In genomic region chr14:24307156-24307574, GRCh38 we compare ENCODE assay signal across 18 cellular contexts. TPM values are rescaled to one million over a fixed set of nuclear protein-coding genes. Genes with fewer than 3 reads are reported as not detected.
DNase-seq lines count a peak whose midpoint lies in the region; ATAC-seq, FAIRE-seq and TF ChIP-seq lines count a peak whose summit lies in the region.
"Had no signal": no experiment of that assay in that cellular context is flagged by ENCODE, and none has a peak within 500 bp of the region (broad histone marks: within the 10 kb centered on the region; RNA-seq: fewer than 3 reads in every experiment).

No MANE protein-coding gene starts in this region.

- no peak for FAIRE-seq in GM12878 (lab: Jason Lieb, UNC)

- H3K4me3 Mint-ChIP-seq in T-helper 2 cell treated with Interferon-gamma antibody and Interleukin-4, amounts not matched to agents 5 μg/mL and 100 μg/mL, for 36 hours: no peak overlapping the region
- no peak overlapping the region for H3K4me3 Mint-ChIP-seq in osteocyte (ENCODE audit: unreplicated experiment)
- H3K4me3 Mint-ChIP-seq: activated naive CD4-positive, alpha-beta T cell treated with anti-CD3 and anti-CD28 coated beads, Interleukin-2, amount 50 U/mL, for 24 hours; HFFc6 had no signal

- H3K27me3 ChIP-seq in GM12878 (replicated peaks in 1 of 2; ENCODE audit: control insufficient read depth in 2 of 2, insufficient read depth in 2 of 2, low read length in 1 of 2) (no peaks in the 10 kb centered on the region), lower lobe of right lung (ENCODE audit: low read depth) (no peaks in the 10 kb centered on the region)

- H2AFZ ChIP-seq in GM12878 (ENCODE audit: control insufficient read depth, low read depth, low read length): no peak overlapping the region

- H3K9me3 ChIP-seq in GM12878 (replicated peaks; ENCODE audit: control insufficient read depth, insufficient read depth, low read length): no peaks in the 10 kb centered on the region
- H3K9me3 ChIP-seq in lower lobe of right lung: no peaks in the 10 kb centered on the region
- H3K9me3 ChIP-seq: SK-N-SH had no signal

- TF ChIP-seq CTCF in GM12878 (IDR thresholded peaks at IDR 0.05 in 2 of 3, conservative IDR thresholded peaks at IDR 0.05 in 1 of 3; ENCODE audit: control insufficient read depth in 2 of 3, extremely low read depth in 1 of 3, insufficient read depth in 1 of 3, low read depth in 3 of 3, low read length in 3 of 3) (no peak), osteocyte (IDR thresholded peaks at IDR 0.05) (no peak), lower lobe of right lung (IDR thresholded peaks at IDR 0.05) (no peak)

- H3K36me3 Mint-ChIP-seq in T-helper 2 cell treated with Interferon-gamma antibody and Interleukin-4, amounts not matched to agents 5 μg/mL and 100 μg/mL, for 36 hours (ENCODE audit: low read depth): peaks cover 66% of the 10 kb centered on the region
- H3K36me3 Mint-ChIP-seq in osteocyte (ENCODE audit: unreplicated experiment): peaks cover 32% of the 10 kb centered on the region

- no peaks in the 10 kb centered on the region for H3K9me3 Mint-ChIP-seq in T-helper 2 cell treated with Interferon-gamma antibody and Interleukin-4, amounts not matched to agents 5 μg/mL and 100 μg/mL, for 36 hours
- no peaks in the 10 kb centered on the region for H3K9me3 Mint-ChIP-seq in osteocyte (ENCODE audit: unreplicated experiment)
- H3K9me3 Mint-ChIP-seq: activated naive CD4-positive, alpha-beta T cell treated with anti-CD3 and anti-CD28 coated beads, Interleukin-2, amount 50 U/mL, for 24 hours; HFFc6; neural crest cell had no signal

- H3K27me3 Mint-ChIP-seq in T-helper 2 cell treated with Interferon-gamma antibody and Interleukin-4, amounts not matched to agents 5 μg/mL and 100 μg/mL, for 36 hours (ENCODE audit: low read depth): no peaks in the 10 kb centered on the region
- no peaks in the 10 kb centered on the region for H3K27me3 Mint-ChIP-seq in osteocyte (ENCODE audit: unreplicated experiment)
- H3K27me3 Mint-ChIP-seq: activated naive CD4-positive, alpha-beta T cell treated with anti-CD3 and anti-CD28 coated beads, Interleukin-2, amount 50 U/mL, for 24 hours had no signal

- POLR2A ChIA-PET in GM12878 (lab: Charles Lee): interaction anchor here (1.2 to 3.3 kb wide), 8 partner anchors 8 to 193 kb away, joined by 3 to 26 read pairs (median 6); partner anchors contain the start of genes DCAF11, DHRS1, NOP9 and NRL

- H3K4me3 ChIP-seq in GM12878 (no peak overlapping the region), lower lobe of right lung (no peak overlapping the region)

- no peak overlapping the region for H3K4me2 ChIP-seq in GM12878 (ENCODE audit: control insufficient read depth, insufficient read depth)
- H3K4me2 ChIP-seq: SK-N-SH had no signal

- TSS peak; percentile 31 for BruUV-seq in GM12878 (replicated peaks; lab: Mats Ljungman, UMichigan)

- CTCF ChIA-PET in GM12878 (lab: Yijun Ruan, JAX): interaction anchor here (0.8 to 7.9 kb wide), 34 partner anchors 9 to 216 kb away, joined by 3 to 149 read pairs (median 6); partner anchors contain the start of genes ADCY4, CHMP4A, DHRS1 and IPO4

- H3K9ac ChIP-seq in GM12878 (ENCODE audit: control insufficient read depth, insufficient read depth, low read length): no peak overlapping the region
- H3K9ac ChIP-seq: SK-N-SH had no signal

- no peak for TF ChIP-seq POLR2A in GM12878 (IDR thresholded peaks at IDR 0.05; ENCODE audit: low read depth, low read length)

- H3K79me2 ChIP-seq in GM12878 (ENCODE audit: control insufficient read depth, insufficient read depth, low read length): no peaks in the 10 kb centered on the region

- H3K36me3 ChIP-seq in GM12878 (ENCODE audit: control insufficient read depth in 2 of 2, insufficient read depth in 2 of 2, low read length in 1 of 2): peaks cover 15 to 30% of the 10 kb centered on the region in 2 experiments
- peaks cover 55% of the 10 kb centered on the region for H3K36me3 ChIP-seq in lower lobe of right lung

- intact Hi-C loops in GM12878 (cut with micrococcal nuclease; ENCODE audit: unreplicated experiment) (no loop called here), lower lobe of right lung (cut with DNase I) (no loop called here)

- ATAC-seq in GM12878: no peak
- ATAC-seq in HG03175 (IDR thresholded peaks at IDR 0.05; ENCODE audit: unreplicated experiment): no peak
- ATAC-seq in lower lobe of right lung: no peak
- ATAC-seq: left ventricle myocardium superior, right cardiac atrium had no signal

- no peaks in the 10 kb centered on the region for H4K20me1 ChIP-seq in GM12878 (ENCODE audit: control insufficient read depth, insufficient read depth)

- no peak for DNase-seq in T-helper 2 cell treated with Interferon-gamma antibody and Interleukin-4, amounts not matched to agents 5 μg/mL and 100 μg/mL, for 36 hours (ENCODE audit: low spot score)
- DNase-seq in T-helper 2 cell: no peak
- DNase-seq in GM12878 (ENCODE audit: low read depth, low spot score): no peak
- DNase-seq in osteocyte (ENCODE audit: extremely low spot score, unreplicated experiment): no peak
- no peak for DNase-seq in lower lobe of right lung
- DNase-seq: C1 segment of cervical spinal cord; effector memory CD4-positive, alpha-beta T cell; HFFc6; Karpas-422; left ventricle myocardium superior; NCI-H1436 treated with DMSO at 0.1 percent for 48 hours; NCI-H446 treated with DMSO at 0.1 percent for 48 hours; SK-N-SH; stimulated activated CD4-positive, alpha-beta T cell treated with anti-CD3 and anti-CD28 coated beads, Interleukin-4, amount 100 ng/mL, for 1 hour had no signal

- TF ChIP-seq EP300 in GM12878 (IDR thresholded peaks at IDR 0.05; ENCODE audit: borderline replicate concordance in 1 of 2, control insufficient read depth in 1 of 2, low read depth in 2 of 2, low read length in 2 of 2): no peak

- no peak for TF ChIP-seq RAD21 in GM12878 (IDR thresholded peaks at IDR 0.05; ENCODE audit: insufficient read depth, low read depth, low read length)

- 84% methylated on average over 11 of the region's 11 CpGs for WGBS in GM12878 (ENCODE audit: insufficient coverage, insufficient replicate concordance, low lambda C conversion rate, missing lambda C conversion rate)

- H3K27ac Mint-ChIP-seq in T-helper 2 cell treated with Interferon-gamma antibody and Interleukin-4, amounts not matched to agents 5 μg/mL and 100 μg/mL, for 36 hours: peak overlapping the region; percentile 12
- peak overlapping the region; percentile 61 for H3K27ac Mint-ChIP-seq in osteocyte (ENCODE audit: unreplicated experiment)
- H3K27ac Mint-ChIP-seq: HFFc6 had no signal

- in situ Hi-C loops in GM12878 (cut with MboI): no loop called here

- H3K4me1 Mint-ChIP-seq in T-helper 2 cell treated with Interferon-gamma antibody and Interleukin-4, amounts not matched to agents 5 μg/mL and 100 μg/mL, for 36 hours (ENCODE audit: low read depth): peaks cover 28% of the 10 kb centered on the region
- H3K4me1 Mint-ChIP-seq in osteocyte (ENCODE audit: unreplicated experiment): peaks cover 6% of the 10 kb centered on the region

- peaks cover 20% of the 10 kb centered on the region; the same call in 1 of the 2 replicates for H3K4me1 ChIP-seq in GM12878 (ENCODE audit: control insufficient read depth, insufficient read depth, low read length)
- H3K4me1 ChIP-seq in lower lobe of right lung: peaks cover 37% of the 10 kb centered on the region

- H3K27ac ChIP-seq in GM12878 (ENCODE audit: control insufficient read depth, insufficient read depth) (no peak overlapping the region), lower lobe of right lung (no peak overlapping the region)

- SMC1A ChIA-PET in GM12878 (lab: Charles Lee; ENCODE audit: uncharacterized antibody, unreplicated experiment): interaction anchor here (0.8 to 4.9 kb wide), 12 partner anchors 9 to 170 kb away, joined by 3 to 36 read pairs (median 6); partner anchors contain the start of genes IRF9, MDP1 and TINF2

- RAD21 ChIA-PET in GM12878 (lab: Charles Lee; ENCODE audit: unreplicated experiment): interaction anchor here (1.2 to 4.0 kb wide), 13 partner anchors 8 to 249 kb away, joined by 3 to 52 read pairs (median 14); partner anchors contain the start of genes MDP1, PCK2 and TINF2

RNA-seq across cellular contexts. Expression of gene CIDEB, which starts 0.6 kb away (rescaled TPM):
- total RNA-seq in GM12878 (2013; cell fraction: nucleolus; rRNA removed): 11.0 and 12.9 TPM in 2 replicates
- total RNA-seq in GM12878 (2014; rRNA removed) (4.1 and 5.5 TPM in 2 replicates), GM12878 (2014; rRNA removed; fragmentation: Illumina TruSeq; extraction: Trizol) (2.5 and 2.7 TPM in 2 replicates), GM12878 (2021) (5.1 and 5.5 TPM in 2 replicates), osteocyte (not detected in 2 replicates), lower lobe of right lung (16.4 TPM)
- 0.64 TPM for polyA plus RNA-seq in GM12878 (2011; ENCODE audit: low read depth)
- polyA plus RNA-seq in GM12878 (2011; rRNA removed) (0.19 and 0.34 TPM in 2 replicates), GM12878 (2014; fragmentation: Illumina TruSeq; extraction: Trizol) (5.2 and 5.7 TPM in 2 replicates), GM12878 (2014; fragmentation: Nextera tagmentation; extraction: Ambion mirVana) (1 to 10 TPM in 1 of 2 experiments, under 1 TPM in 1; 0.82 to 2.3 TPM), GM12878 (2014; rRNA removed) (5.4 and 6.3 TPM in 2 replicates), GM12878 (2016; fragmentation: Nextera tagmentation; extraction: Ambion mirVana) (1 to 10 TPM; 3.1 to 3.3 TPM)
- 0.23 and 0.24 TPM in 2 replicates for polyA plus RNA-seq in GM12878 (2011; cell fraction: cytosol; rRNA removed)
- 0.23 and 0.33 TPM in 2 replicates for polyA plus RNA-seq in GM12878 (2011; cell fraction: nucleus; rRNA removed)
- polyA plus RNA-seq in GM12878 (2012): 1.6 and 1.8 TPM in 2 replicates
- polyA minus RNA-seq in GM12878 (2011; rRNA and poly(A)+ RNA removed): 0.26 and 0.59 TPM in 2 replicates
- polyA minus RNA-seq in GM12878 (2011; cell fraction: cytosol; rRNA and poly(A)+ RNA removed): not detected in 2 replicates
- 0.36 and 0.96 TPM in 2 replicates for polyA minus RNA-seq in GM12878 (2011; cell fraction: nucleus; rRNA and poly(A)+ RNA removed)
- total RNA-seq: neural crest cell had no signal

RNA-seq across cellular contexts. Expression of gene LTB4R2, which starts 2.8 kb away (rescaled TPM):
- total RNA-seq in GM12878 (2013; cell fraction: nucleolus; rRNA removed): 43.5 and 48.4 TPM in 2 replicates
- 7.8 and 10.0 TPM in 2 replicates for total RNA-seq in GM12878 (2014; rRNA removed)
- 2.6 and 2.8 TPM in 2 replicates for total RNA-seq in GM12878 (2014; rRNA removed; fragmentation: Illumina TruSeq; extraction: Trizol)
- total RNA-seq in GM12878 (2021): 8.9 and 13.0 TPM in 2 replicates
- 1.2 TPM for polyA plus RNA-seq in GM12878 (2011; ENCODE audit: low read depth)
- polyA plus RNA-seq in GM12878 (2011; rRNA removed): 2.4 and 2.5 TPM in 2 replicates
- 1.9 and 4.5 TPM in 2 replicates for polyA plus RNA-seq in GM12878 (2011; cell fraction: cytosol; rRNA removed)
- polyA plus RNA-seq in GM12878 (2011; cell fraction: nucleus; rRNA removed): 58.1 and 70.5 TPM in 2 replicates
- polyA plus RNA-seq in GM12878 (2012): 4.6 and 4.9 TPM in 2 replicates
- polyA plus RNA-seq in GM12878 (2014; fragmentation: Illumina TruSeq; extraction: Trizol): 3.0 and 3.3 TPM in 2 replicates
- under 1 TPM; 0.06 to 0.09 TPM for polyA plus RNA-seq in GM12878 (2014; fragmentation: Nextera tagmentation; extraction: Ambion mirVana)
- polyA plus RNA-seq in GM12878 (2014; rRNA removed): 16.0 and 17.8 TPM in 2 replicates
- 1 to 10 TPM in 1 of 2 experiments, under 1 TPM in 1; 0.96 to 1.2 TPM for polyA plus RNA-seq in GM12878 (2016; fragmentation: Nextera tagmentation; extraction: Ambion mirVana)
- polyA minus RNA-seq in GM12878 (2011; rRNA and poly(A)+ RNA removed): 3.4 and 4.6 TPM in 2 replicates
- polyA minus RNA-seq in GM12878 (2011; cell fraction: cytosol; rRNA and poly(A)+ RNA removed): 0.94 and 1.6 TPM in 2 replicates
- polyA minus RNA-seq in GM12878 (2011; cell fraction: nucleus; rRNA and poly(A)+ RNA removed): 13.5 and 26.6 TPM in 2 replicates
- total RNA-seq in osteocyte: 12.5 and 14.9 TPM in 2 replicates
- total RNA-seq in lower lobe of right lung: 5.9 TPM

RNA-seq across cellular contexts. Expression of gene LTB4R, which starts 4.1 kb away (rescaled TPM):
- total RNA-seq in GM12878 (2013; cell fraction: nucleolus; rRNA removed): 13.4 and 13.7 TPM in 2 replicates
- 4.9 and 10.8 TPM in 2 replicates for total RNA-seq in GM12878 (2014; rRNA removed)
- total RNA-seq in GM12878 (2014; rRNA removed; fragmentation: Illumina TruSeq; extraction: Trizol): 2.9 and 3.1 TPM in 2 replicates
- 6.8 and 9.2 TPM in 2 replicates for total RNA-seq in GM12878 (2021)
- polyA plus RNA-seq in GM12878 (2011; ENCODE audit: low read depth): 3.4 TPM
- 3.9 and 4.8 TPM in 2 replicates for polyA plus RNA-seq in GM12878 (2011; rRNA removed)
- 2.9 and 6.0 TPM in 2 replicates for polyA plus RNA-seq in GM12878 (2011; cell fraction: cytosol; rRNA removed)
- polyA plus RNA-seq in GM12878 (2011; cell fraction: nucleus; rRNA removed): 77.6 and 82.4 TPM in 2 replicates
- polyA plus RNA-seq in GM12878 (2012): 6.1 and 6.6 TPM in 2 replicates
- 7.8 and 10.6 TPM in 2 replicates for polyA plus RNA-seq in GM12878 (2014; fragmentation: Illumina TruSeq; extraction: Trizol)
- 1 to 10 TPM; 1.2 to 1.7 TPM for polyA plus RNA-seq in GM12878 (2014; fragmentation: Nextera tagmentation; extraction: Ambion mirVana)
- 14.0 and 18.3 TPM in 2 replicates for polyA plus RNA-seq in GM12878 (2014; rRNA removed)
- polyA plus RNA-seq in GM12878 (2016; fragmentation: Nextera tagmentation; extraction: Ambion mirVana): 1 to 10 TPM; 3.1 to 3.2 TPM
- polyA minus RNA-seq in GM12878 (2011; rRNA and poly(A)+ RNA removed): 2.3 and 5.1 TPM in 2 replicates
- polyA minus RNA-seq in GM12878 (2011; cell fraction: cytosol; rRNA and poly(A)+ RNA removed): 1.6 and 2.1 TPM in 2 replicates
- 7.6 and 11.2 TPM in 2 replicates for polyA minus RNA-seq in GM12878 (2011; cell fraction: nucleus; rRNA and poly(A)+ RNA removed)
- 10.0 and 11.3 TPM in 2 replicates for total RNA-seq in osteocyte
- total RNA-seq in lower lobe of right lung: 14.1 TPM

RNA-seq across cellular contexts. Expression of gene NOP9, which starts 7.5 kb away (rescaled TPM):
- 41.4 and 45.3 TPM in 2 replicates for total RNA-seq in GM12878 (2013; cell fraction: nucleolus; rRNA removed)
- total RNA-seq in GM12878 (2014; rRNA removed) (33.1 and 33.4 TPM in 2 replicates), GM12878 (2014; rRNA removed; fragmentation: Illumina TruSeq; extraction: Trizol) (24.2 and 25.4 TPM in 2 replicates), GM12878 (2021) (36.8 and 43.9 TPM in 2 replicates), osteocyte (27.8 and 28.2 TPM in 2 replicates), lower lobe of right lung (22.0 TPM)
- 11.9 TPM for polyA plus RNA-seq in GM12878 (2011; ENCODE audit: low read depth)
- polyA plus RNA-seq in GM12878 (2011; rRNA removed) (11.4 and 17.0 TPM in 2 replicates), GM12878 (2014; fragmentation: Illumina TruSeq; extraction: Trizol) (28.6 and 28.8 TPM in 2 replicates), GM12878 (2014; fragmentation: Nextera tagmentation; extraction: Ambion mirVana) (1 to 10 TPM; 2.4 to 3.4 TPM), GM12878 (2014; rRNA removed) (23.6 and 26.1 TPM in 2 replicates), GM12878 (2016; fragmentation: Nextera tagmentation; extraction: Ambion mirVana) (1 to 10 TPM; 4.9 to 6.1 TPM)
- 21.2 and 23.6 TPM in 2 replicates for polyA plus RNA-seq in GM12878 (2011; cell fraction: cytosol; rRNA removed)
- polyA plus RNA-seq in GM12878 (2011; cell fraction: nucleus; rRNA removed): 68.4 and 72.3 TPM in 2 replicates
- polyA plus RNA-seq in GM12878 (2012): 13.8 and 16.1 TPM in 2 replicates
- polyA minus RNA-seq in GM12878 (2011; rRNA and poly(A)+ RNA removed): 32.6 and 36.9 TPM in 2 replicates
- polyA minus RNA-seq in GM12878 (2011; cell fraction: cytosol; rRNA and poly(A)+ RNA removed): 15.3 and 17.2 TPM in 2 replicates
- polyA minus RNA-seq in GM12878 (2011; cell fraction: nucleus; rRNA and poly(A)+ RNA removed): 23.7 and 34.4 TPM in 2 replicates

RNA-seq across cellular contexts. Expression of gene DHRS1, which starts 7.6 kb away (rescaled TPM):
- 26.2 and 30.6 TPM in 2 replicates for total RNA-seq in GM12878 (2013; cell fraction: nucleolus; rRNA removed)
- total RNA-seq in GM12878 (2014; rRNA removed) (14.0 and 17.6 TPM in 2 replicates), GM12878 (2014; rRNA removed; fragmentation: Illumina TruSeq; extraction: Trizol) (12.1 and 12.6 TPM in 2 replicates), GM12878 (2021) (23.3 and 26.8 TPM in 2 replicates), osteocyte (24.6 and 27.0 TPM in 2 replicates), lower lobe of right lung (22.7 TPM)
- polyA plus RNA-seq in GM12878 (2011; ENCODE audit: low read depth): 49.4 TPM
- polyA plus RNA-seq in GM12878 (2011; rRNA removed) (12.6 and 16.0 TPM in 2 replicates), GM12878 (2014; fragmentation: Illumina TruSeq; extraction: Trizol) (16.9 and 26.1 TPM in 2 replicates), GM12878 (2014; fragmentation: Nextera tagmentation; extraction: Ambion mirVana) (10 to 100 TPM; 44.6 to 45.0 TPM), GM12878 (2014; rRNA removed) (25.3 and 29.2 TPM in 2 replicates), GM12878 (2016; fragmentation: Nextera tagmentation; extraction: Ambion mirVana) (10 to 100 TPM; 30.4 to 32.5 TPM)
- polyA plus RNA-seq in GM12878 (2011; cell fraction: cytosol; rRNA removed): 57.3 and 58.0 TPM in 2 replicates
- 153 and 174 TPM in 2 replicates for polyA plus RNA-seq in GM12878 (2011; cell fraction: nucleus; rRNA removed)
- 20.9 and 22.8 TPM in 2 replicates for polyA plus RNA-seq in GM12878 (2012)
- polyA minus RNA-seq in GM12878 (2011; rRNA and poly(A)+ RNA removed): 28.5 and 60.5 TPM in 2 replicates
- polyA minus RNA-seq in GM12878 (2011; cell fraction: cytosol; rRNA and poly(A)+ RNA removed): 9.2 and 12.8 TPM in 2 replicates
- 19.8 and 27.7 TPM in 2 replicates for polyA minus RNA-seq in GM12878 (2011; cell fraction: nucleus; rRNA and poly(A)+ RNA removed)
